In the genomic region with DNA sequence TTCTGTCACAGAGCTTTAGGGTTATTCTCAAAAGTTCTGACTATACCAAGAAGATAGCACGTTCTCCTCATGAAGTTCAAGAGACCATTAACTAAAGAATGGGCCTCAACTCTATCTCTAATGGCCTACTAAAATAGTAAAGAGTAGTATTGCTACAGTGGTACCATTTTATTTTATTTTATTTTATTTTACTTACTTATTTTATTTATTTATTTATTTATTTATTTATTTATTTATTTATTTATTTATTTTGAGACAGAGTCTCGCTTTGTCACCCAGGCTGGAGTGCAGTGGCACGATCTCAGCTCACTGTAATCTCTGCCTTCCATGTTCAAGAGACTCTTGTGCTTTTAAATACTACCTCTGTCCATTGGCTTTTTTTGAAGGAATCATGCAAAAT, we compare ENCODE assay signal across 1 cellular context. TPM values are rescaled to one million over a fixed set of nuclear protein-coding genes. Genes with fewer than 3 reads are reported as not detected.
"Had no signal": no experiment of that assay in that cellular context is flagged by ENCODE, and none has a peak within 500 bp of the region (broad histone marks: within the 10 kb centered on the region; RNA-seq: fewer than 3 reads in every experiment).

No MANE protein-coding gene starts in this region.

RNA-seq across cellular contexts. Expression of a gene that starts 52.5 kb away (rescaled TPM):
- total RNA-seq: upper lobe of right lung had no signal
